In genomic region chr20:54155736-54156317, GRCh38 we compare ENCODE assay signal across 11 cellular contexts. TPM values are rescaled to one million over a fixed set of nuclear protein-coding genes. Genes with fewer than 3 reads are reported as not detected.
"Had no signal": no experiment of that assay in that cellular context is flagged by ENCODE, and none has a peak within 500 bp of the region (broad histone marks: within the 10 kb centered on the region; RNA-seq: fewer than 3 reads in every experiment).

No MANE protein-coding gene starts in this region.

- H3K4me3 Mint-ChIP-seq: GM23338, H9, HFFc6 had no signal

- H3K36me3 ChIP-seq: HAP-1 had no signal

- H3K9ac ChIP-seq: GM23248 had no signal

- H3K4me1 ChIP-seq: HAP-1 had no signal

- H3K4me3 ChIP-seq: GM23248, GM23338, HAP-1 had no signal

- H3K27ac ChIP-seq: GM23248 had no signal

- H3K9me3 Mint-ChIP-seq: GM23338, H9, HFFc6 had no signal

- H3K4me2 ChIP-seq: GM23338 had no signal

- H2AFZ ChIP-seq: GM23248, GM23338 had no signal

- DNase-seq: GM23248, GOT3, H7, H9, HCEC 1CT, HFFc6 had no signal

- H3K27ac Mint-ChIP-seq: GM23338, H9, HFFc6 had no signal

- H3K9me3 ChIP-seq: HAP-1 had no signal

- H3K4me1 Mint-ChIP-seq: H9 had no signal

- ATAC-seq: GM23338, HCT116 had no signal

- FAIRE-seq: H1, H54 had no signal

RNA-seq across cellular contexts. Expression of gene CYP24A1, which starts 18.0 kb away (rescaled TPM):
- total RNA-seq: GM23338, H1, H9 had no signal
- polyA plus RNA-seq: H1 had no signal
